Comparison of ENCODE assay signal across 13 cellular contexts in the genomic region with DNA sequence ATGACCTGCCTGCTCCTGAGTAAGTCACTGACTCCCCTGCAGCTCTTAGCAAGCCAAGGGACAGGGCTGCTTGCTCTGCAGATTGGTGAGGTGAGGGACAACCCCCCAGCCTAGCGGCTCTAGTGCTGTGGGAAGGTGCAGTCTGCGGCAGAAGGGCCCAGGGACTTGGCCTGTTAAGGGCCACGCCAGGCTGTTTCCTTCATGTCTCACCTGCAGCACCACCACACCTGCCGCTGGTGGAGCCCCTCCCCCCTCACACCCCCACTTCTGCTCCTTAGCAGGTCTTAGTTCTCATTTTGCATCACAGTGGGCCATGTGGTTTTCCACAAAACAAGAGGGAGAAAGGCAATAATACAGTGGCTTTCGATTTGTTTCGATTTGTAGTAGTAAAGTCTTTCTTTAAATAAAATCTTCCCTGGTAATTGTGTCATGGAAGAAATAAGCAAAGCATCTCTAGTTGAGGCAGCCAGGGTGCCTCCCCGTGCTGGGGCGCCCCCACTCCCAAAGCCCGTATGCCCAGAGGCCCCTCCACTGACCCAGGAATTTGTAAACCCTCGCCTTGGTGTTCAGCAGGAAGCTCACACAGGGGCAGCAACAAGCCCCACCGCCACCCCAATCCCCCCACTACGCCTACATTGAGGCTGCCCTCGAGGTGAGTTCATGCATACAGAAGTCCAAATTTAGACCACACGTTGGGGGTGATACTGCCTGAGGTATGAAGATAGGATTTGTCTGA.
A peak's percentile ranks its signal among the peaks of the same experiment; 100 is the strongest.
DNase-seq lines count a peak whose midpoint lies in the region; ATAC-seq lines count a peak whose summit lies in the region.
"Had no signal": no experiment of that assay in that cellular context is flagged by ENCODE, and none has a peak within 500 bp of the region (broad histone marks: within the 10 kb centered on the region; RNA-seq: fewer than 3 reads in every experiment).

No MANE protein-coding gene starts in this region.

- no peaks in the 10 kb centered on the region for H4K20me1 ChIP-seq in Karpas-422 (ENCODE audit: insufficient read depth, low read depth, low read length)

- no peaks in the 10 kb centered on the region for H3K9me3 Mint-ChIP-seq in activated T-helper 17 cell treated with anti-CD3 and anti-CD28 coated beads, Interleukin-2, amount 50 U/mL, for 72 hours

- peak overlapping the region; percentile 57 for H3K4me3 Mint-ChIP-seq in activated T-helper 17 cell treated with anti-CD3 and anti-CD28 coated beads, Interleukin-2, amount 50 U/mL, for 72 hours

- peak overlapping the region; percentile 64 for H3K4me2 ChIP-seq in Karpas-422 (ENCODE audit: low read depth, low read length, poor library complexity, severe bottlenecking)

- H3K36me3 Mint-ChIP-seq in activated T-helper 17 cell treated with anti-CD3 and anti-CD28 coated beads, Interleukin-2, amount 50 U/mL, for 72 hours (ENCODE audit: low read depth), result no peaks in the 10 kb centered on the region

- H3K4me1 ChIP-seq in Karpas-422 (ENCODE audit: low read length), result peaks cover 87% of the 10 kb centered on the region

- no peaks in the 10 kb centered on the region for H3K27me3 Mint-ChIP-seq in activated T-helper 17 cell treated with anti-CD3 and anti-CD28 coated beads, Interleukin-2, amount 50 U/mL, for 72 hours

- H3K27ac Mint-ChIP-seq in activated T-helper 17 cell treated with anti-CD3 and anti-CD28 coated beads, Interleukin-2, amount 50 U/mL, for 72 hours, result peak overlapping the region; percentile 78

- DNase-seq in DMS153 (lab: John Stamatoyannopoulos, UW) (peak; percentile 32), DMS153 treated with DMSO at 0.1 percent for 48 hours (lab: John Stamatoyannopoulos, UW; ENCODE audit: unreplicated experiment) (no peak), Karpas-422 (peak; percentile 81), pons (ENCODE audit: low spot score) (no peak), MG63 (no peak), dermis blood vessel endothelial cell (no peak)
- peak; percentile 51 for DNase-seq in stimulated activated CD4-positive, alpha-beta T cell treated with anti-CD3 and anti-CD28 coated beads, Interleukin-1b, Interleukin-23, amount 100 ng/mL, for 48 hours
- DNase-seq: Calu3, NCI-H1436, retina, thyroid gland had no signal

- no peaks in the 10 kb centered on the region for H3K9me2 ChIP-seq in Karpas-422 (replicated peaks; ENCODE audit: insufficient read depth, low read length)

- H3K27me3 ChIP-seq in Karpas-422 (ENCODE audit: low read length) (no peaks in the 10 kb centered on the region), MG63 (no peaks in the 10 kb centered on the region; the same call in 1 of the 2 replicates)
- H3K27me3 ChIP-seq: thyroid gland had no signal

- no peaks in the 10 kb centered on the region for H3K79me2 ChIP-seq in Karpas-422 (ENCODE audit: low read length)

- H3K36me3 ChIP-seq in Karpas-422 (ENCODE audit: insufficient read depth, low read length) (no peaks in the 10 kb centered on the region), MG63 (no peaks in the 10 kb centered on the region)
- H3K36me3 ChIP-seq: thyroid gland had no signal

- peak overlapping the region; percentile 70 for H3K9ac ChIP-seq in Karpas-422 (ENCODE audit: low read length)

- peak; percentile 74 for ATAC-seq in activated T-helper 17 cell treated with anti-CD3 and anti-CD28 coated beads, Interleukin-2, amount 50 U/mL, for 72 hours (replicated peaks)

- H3K9me3 ChIP-seq in Karpas-422 (ENCODE audit: low read length) (no peaks in the 10 kb centered on the region), MG63 (no peaks in the 10 kb centered on the region)
- H3K9me3 ChIP-seq: thyroid gland had no signal

- peaks cover 17% of the 10 kb centered on the region for H3K4me1 Mint-ChIP-seq in activated T-helper 17 cell treated with anti-CD3 and anti-CD28 coated beads, Interleukin-2, amount 50 U/mL, for 72 hours

- H2AFZ ChIP-seq in Karpas-422 (ENCODE audit: low read length), result peak overlapping the region; percentile 51

- H3K4me3 ChIP-seq in Karpas-422 (ENCODE audit: low read length), result peak overlapping the region; percentile 43
- H3K4me3 ChIP-seq in MG63, result no peak overlapping the region
- H3K4me3 ChIP-seq: thyroid gland had no signal

- H3K27ac ChIP-seq in Karpas-422 (ENCODE audit: low read length), result peak overlapping the region; percentile 94
- H3K27ac ChIP-seq: 22Rv1, thyroid gland had no signal

Comparison
In these comparisons a context has a peak if more than half of its experiments do, and no peak if none do; other contexts are left out.
1. DNase-seq: peak in DMS153 (single experiment), Karpas-422 (single experiment) and stimulated activated CD4-positive, alpha-beta T cell treated with anti-CD3 and anti-CD28 coated beads, Interleukin-1b, Interleukin-23, amount 100 ng/mL, for 48 hours (single experiment); none in DMS153 treated with DMSO at 0.1 percent for 48 hours (single experiment), pons (single experiment), MG63 (single experiment) and dermis blood vessel endothelial cell (single experiment).